Comparison of ENCODE assay signal across 8 cellular contexts in genomic region chr14:65100905-65101541, GRCh38. TPM values are rescaled to one million over a fixed set of nuclear protein-coding genes. Genes with fewer than 3 reads are reported as not detected.
DNase-seq lines count a peak whose midpoint lies in the region; ATAC-seq lines count a peak whose summit lies in the region.

No MANE protein-coding gene starts in this region.

- H3K4me1 ChIP-seq in iPS-20b (ENCODE audit: insufficient read depth, low read length) (no peaks in the 10 kb centered on the region), subcutaneous abdominal adipose tissue (ENCODE audit: control insufficient read depth in 5 of 5, insufficient read depth in 5 of 5, low read length in 5 of 5) (peaks cover 16 to 53% (median 49%) of the 10 kb centered on the region in 5 donors)

- intact Hi-C loops in activated CD4-positive, alpha-beta T cell treated with anti-CD3 and anti-CD28 coated beads for 36 hours (cut with DNase I, micrococcal nuclease) = loop anchor here (5.0 kb wide), 5 partner anchors 106 to 1406 kb away; partner anchors contain the start of gene GPHN (in 1 of the 2)
- intact Hi-C loops in activated T-helper 2 cell treated with anti-CD3 and anti-CD28 coated beads, Interferon-gamma antibody, Interleukin-2, Interleukin-4, amounts not matched to agents 10 μg/mL and 5 μg/mL and 100 μg/mL, durations not matched to agents 14 hours and 24 hours and 36 hours (cut with micrococcal nuclease) = loop anchor here (5.0 kb wide), 6 partner anchors 61 to 594 kb away; partner anchors contain the start of genes CHURC1 and FUT8

- peak overlapping the region; percentile 72; the same call in 1 of the 2 replicates for H3K9ac ChIP-seq in iPS-20b (ENCODE audit: low read depth, low read length)
- peak overlapping the region; percentile 21 to 74 (median 66) for H3K9ac ChIP-seq in subcutaneous abdominal adipose tissue (ENCODE audit: low read length in 5 of 5)

- H3K4me3 ChIP-seq in iPS-20b (ENCODE audit: low read length) (peak overlapping the region; percentile 88), subcutaneous abdominal adipose tissue (ENCODE audit: low read depth in 1 of 5, low read length in 5 of 5) (peak overlapping the region; percentile 55 to 89 (median 85))

- ATAC-seq in activated CD4-positive, alpha-beta T cell treated with anti-CD3 and anti-CD28 coated beads for 36 hours = no peak
- ATAC-seq in GM19035 (IDR thresholded peaks at IDR 0.05; ENCODE audit: unreplicated experiment) = no peak
- ATAC-seq in GM21423 (IDR thresholded peaks at IDR 0.05; ENCODE audit: unreplicated experiment) = no peak

- H3K27me3 Mint-ChIP-seq in activated CD4-positive, alpha-beta T cell treated with anti-CD3 and anti-CD28 coated beads for 36 hours = peaks cover 2% of the 10 kb centered on the region
- H3K27me3 Mint-ChIP-seq in activated T-helper 2 cell treated with anti-CD3 and anti-CD28 coated beads, Interferon-gamma antibody, Interleukin-2, Interleukin-4, amounts not matched to agents 10 μg/mL and 5 μg/mL and 100 μg/mL, durations not matched to agents 14 hours and 24 hours and 36 hours (ENCODE audit: low read depth) = peaks cover 6% of the 10 kb centered on the region

- H3K36me3 ChIP-seq in iPS-20b (ENCODE audit: insufficient read depth, low read depth, low read length) = peaks cover 35% of the 10 kb centered on the region
- H3K36me3 ChIP-seq in subcutaneous abdominal adipose tissue (ENCODE audit: control insufficient read depth in 5 of 5, insufficient read depth in 5 of 5, low read length in 5 of 5) = peaks cover 0 to 3% (median 0%) of the 10 kb centered on the region in 5 donors

- peaks cover 37% of the 10 kb centered on the region for H3K36me3 Mint-ChIP-seq in activated CD4-positive, alpha-beta T cell treated with anti-CD3 and anti-CD28 coated beads for 36 hours (ENCODE audit: low read depth)
- H3K36me3 Mint-ChIP-seq in activated T-helper 2 cell treated with anti-CD3 and anti-CD28 coated beads, Interferon-gamma antibody, Interleukin-2, Interleukin-4, amounts not matched to agents 10 μg/mL and 5 μg/mL and 100 μg/mL, durations not matched to agents 14 hours and 24 hours and 36 hours (ENCODE audit: low read depth) = peaks cover 37% of the 10 kb centered on the region

- H3K27ac ChIP-seq in iPS-20b (ENCODE audit: low read length) (no peak overlapping the region), subcutaneous abdominal adipose tissue (ENCODE audit: low read depth, low read length) (peak overlapping the region; percentile 86)

- peak overlapping the region; percentile 96 for H3K27ac Mint-ChIP-seq in activated CD4-positive, alpha-beta T cell treated with anti-CD3 and anti-CD28 coated beads for 36 hours
- peak overlapping the region; percentile 81 for H3K27ac Mint-ChIP-seq in activated T-helper 2 cell treated with anti-CD3 and anti-CD28 coated beads, Interferon-gamma antibody, Interleukin-2, Interleukin-4, amounts not matched to agents 10 μg/mL and 5 μg/mL and 100 μg/mL, durations not matched to agents 14 hours and 24 hours and 36 hours

- CTCF ChIA-PET in activated CD4-positive, alpha-beta T cell treated with anti-CD3 and anti-CD28 coated beads for 36 hours (lab: Charles Lee) = interaction anchor here (1.2 kb wide), 1 partner anchor 114 kb away, joined by 3 read pairs; no protein-coding TSS in a partner anchor

- H3K4me1 Mint-ChIP-seq in activated CD4-positive, alpha-beta T cell treated with anti-CD3 and anti-CD28 coated beads for 36 hours = peaks cover 53% of the 10 kb centered on the region
- H3K4me1 Mint-ChIP-seq in activated T-helper 2 cell treated with anti-CD3 and anti-CD28 coated beads, Interferon-gamma antibody, Interleukin-2, Interleukin-4, amounts not matched to agents 10 μg/mL and 5 μg/mL and 100 μg/mL, durations not matched to agents 14 hours and 24 hours and 36 hours (ENCODE audit: low read depth) = peaks cover 46% of the 10 kb centered on the region

- H3K4me3 Mint-ChIP-seq in activated CD4-positive, alpha-beta T cell treated with anti-CD3 and anti-CD28 coated beads for 36 hours = peak overlapping the region; percentile 89
- peak overlapping the region; percentile 89 for H3K4me3 Mint-ChIP-seq in activated T-helper 2 cell treated with anti-CD3 and anti-CD28 coated beads, Interferon-gamma antibody, Interleukin-2, Interleukin-4, amounts not matched to agents 10 μg/mL and 5 μg/mL and 100 μg/mL, durations not matched to agents 14 hours and 24 hours and 36 hours (ENCODE audit: low read depth)

- no peaks in the 10 kb centered on the region for H3K9me3 Mint-ChIP-seq in activated CD4-positive, alpha-beta T cell treated with anti-CD3 and anti-CD28 coated beads for 36 hours (ENCODE audit: low read depth)
- no peaks in the 10 kb centered on the region for H3K9me3 Mint-ChIP-seq in activated T-helper 2 cell treated with anti-CD3 and anti-CD28 coated beads, Interferon-gamma antibody, Interleukin-2, Interleukin-4, amounts not matched to agents 10 μg/mL and 5 μg/mL and 100 μg/mL, durations not matched to agents 14 hours and 24 hours and 36 hours

- peaks cover 5% of the 10 kb centered on the region for H3K27me3 ChIP-seq in iPS-20b (ENCODE audit: insufficient read depth, low read length)
- no peaks in the 10 kb centered on the region for H3K27me3 ChIP-seq in subcutaneous abdominal adipose tissue (ENCODE audit: control insufficient read depth in 5 of 5, insufficient read depth in 4 of 5, low read length in 5 of 5)

- POLR2A ChIA-PET in activated CD4-positive, alpha-beta T cell treated with anti-CD3 and anti-CD28 coated beads for 36 hours (lab: Charles Lee) = interaction anchor here (0.5 to 0.7 kb wide), 2 partner anchors 99 to 186 kb away, joined by 3 read pairs; partner anchors contain the start of gene CHURC1

- no peaks in the 10 kb centered on the region for H3K9me3 ChIP-seq in iPS-20b (ENCODE audit: insufficient read depth, low read depth, low read length)
- no peaks in the 10 kb centered on the region for H3K9me3 ChIP-seq in subcutaneous abdominal adipose tissue (ENCODE audit: control insufficient read depth in 5 of 5, low read length in 5 of 5)

- no peak for DNase-seq in activated CD4-positive, alpha-beta T cell treated with anti-CD3 and anti-CD28 coated beads for 36 hours
- DNase-seq in activated CD4-positive, alpha-beta T cell treated with anti-CD3 and anti-CD28 coated beads, Interleukin-2, amount 50 U/mL, for 4 hours = no peak
- no peak for DNase-seq in activated T-helper 2 cell treated with anti-CD3 and anti-CD28 coated beads, Interferon-gamma antibody, Interleukin-2, Interleukin-4, amounts not matched to agents 10 μg/mL and 5 μg/mL and 100 μg/mL, durations not matched to agents 14 hours and 24 hours and 36 hours (ENCODE audit: low spot score)
- DNase-seq in NCI-H187 (lab: John Stamatoyannopoulos, UW) = no peak

RNA-seq across cellular contexts. Expression of gene MAX, which starts 1.3 kb away (rescaled TPM):
- 100 to 1,000 TPM in 1 of 2 experiments, 10 to 100 TPM in 1; 93.6 to 136 TPM for total RNA-seq in activated CD4-positive, alpha-beta T cell treated with anti-CD3 and anti-CD28 coated beads for 36 hours
- total RNA-seq in activated T-helper 2 cell treated with anti-CD3 and anti-CD28 coated beads, Interferon-gamma antibody, Interleukin-2, Interleukin-4, amounts not matched to agents 10 μg/mL and 5 μg/mL and 100 μg/mL, durations not matched to agents 14 hours and 24 hours and 36 hours = 113 and 115 TPM in 2 replicates
